22 cellular contexts compared by ENCODE assay signal in genomic region chr2:217436386-217436785, GRCh38.
DNase-seq lines count a peak whose midpoint lies in the region; ATAC-seq and TF ChIP-seq lines count a peak whose summit lies in the region.
"Had no signal": no experiment of that assay in that cellular context is flagged by ENCODE, and none has a peak within 500 bp of the region (broad histone marks: within the 10 kb centered on the region; RNA-seq: fewer than 3 reads in every experiment).

No MANE protein-coding gene starts in this region.

- ATAC-seq in heart right ventricle = no peak
- ATAC-seq in GM21390 (IDR thresholded peaks at IDR 0.05; ENCODE audit: unreplicated experiment) = no peak
- ATAC-seq in GM18873 (IDR thresholded peaks at IDR 0.05; ENCODE audit: low FRiP score, unreplicated experiment) = no peak
- ATAC-seq in HG02885 (IDR thresholded peaks at IDR 0.05; ENCODE audit: poor library complexity, unreplicated experiment) = no peak
- ATAC-seq: effector memory CD8-positive, alpha-beta T cell; K562 had no signal

- no peak for TF ChIP-seq EP300 in ovary (IDR thresholded peaks at IDR 0.05)

- H3K27me3 ChIP-seq in adipocyte (replicated peaks; ENCODE audit: control insufficient read depth, insufficient read depth, low read length) (no peaks in the 10 kb centered on the region), heart right ventricle (no peaks in the 10 kb centered on the region), ovary (no peaks in the 10 kb centered on the region), thyroid gland (no peaks in the 10 kb centered on the region)

- POLR2A ChIA-PET in GM10248 (lab: Yijun Ruan, JAX) = no interaction called here

- H3K4me1 ChIP-seq in adipocyte (ENCODE audit: control insufficient read depth, insufficient read depth, low read length) (peaks cover 74% of the 10 kb centered on the region), heart right ventricle (peaks cover 0 to 70% (median 43%) of the 10 kb centered on the region in 9 donors), ovary (ENCODE audit: insufficient read depth) (peaks cover 31% of the 10 kb centered on the region), thyroid gland (peaks cover 65 to 80% of the 10 kb centered on the region in 2 donors)

- H3K9me3 ChIP-seq in adipocyte (ENCODE audit: control insufficient read depth, low read length) (no peaks in the 10 kb centered on the region), heart right ventricle (no peaks in the 10 kb centered on the region), ovary (no peaks in the 10 kb centered on the region), thyroid gland (no peaks in the 10 kb centered on the region)

- H3K9ac ChIP-seq in adipocyte (ENCODE audit: low read length) = peak overlapping the region; percentile 81

- TF ChIP-seq CTCF in heart right ventricle (IDR thresholded peaks at IDR 0.05) (no peak), ovary (IDR thresholded peaks at IDR 0.05) (no peak), thyroid gland (IDR thresholded peaks at IDR 0.05) (peak in 2 of 6 experiments; percentile 5 to 15), GM10248 (IDR thresholded peaks at IDR 0.05; ENCODE audit: control extremely low read depth, extremely low read depth, low read depth, missing control alignments) (no peak)

- WGBS in heart right ventricle, 2 donors = 51 to 58% methylated on average over 5 of the region's 5 CpGs
- WGBS in ovary, 3 donors = 26 to 33% (median 29%) methylated on average over 5 of the region's 5 CpGs
- WGBS in thyroid gland, 2 donors = 23 to 32% methylated on average over 5 of the region's 5 CpGs

- H3K4me3 ChIP-seq in adipocyte (ENCODE audit: low read length) (no peak overlapping the region), heart right ventricle (no peak overlapping the region), ovary (no peak overlapping the region), thyroid gland (replicated peaks in 1 of 3) (no peak overlapping the region)
- H3K4me3 ChIP-seq: K562, smooth muscle cell had no signal

- DNase-seq in adipocyte (ENCODE audit: low read depth) (no peak), heart right ventricle (peak in 1 of 2 donors; percentile 37), ovary (peak in 3 of 5 donors; percentile 39 to 59 (median 39)), thyroid gland (peak; percentile 81 to 91), GM10248 (ENCODE audit: extremely low spot score) (no peak)
- DNase-seq: activated CD4-positive, alpha-beta T cell treated with anti-CD3 and anti-CD28 coated beads for 48 hours; activated effector memory CD4-positive, alpha-beta T cell treated with Interleukin-2 at 50 U/mL for 16 hours; amygdala; CD4-positive, alpha-beta memory T cell; effector memory CD8-positive, alpha-beta T cell; GOT3; midbrain; NCI-H2029; NCI-H446; NK-92 treated with Interleukin-12 subunit alpha and Interleukin-12 subunit beta, amount 100 ng/mL, for 24 hours; stimulated activated CD8-positive, alpha-beta memory T cell treated with anti-CD3 and anti-CD28 coated beads, Interleukin-4, amount 100 ng/mL, for 48 hours had no signal

- CTCF ChIA-PET in GM10248 (lab: Yijun Ruan, JAX) = no interaction called here

- intact Hi-C loops in heart right ventricle (cut with DNase I) = loop anchor here in 1 of 10 donors (10.0 kb wide), 1 partner anchor 102 kb away; no protein-coding TSS in a partner anchor
- intact Hi-C loops in ovary (cut with DNase I) = no loop called here
- intact Hi-C loops in thyroid gland (cut with DNase I) = loop anchor here (10.0 kb wide), 1 partner anchor 72 kb away; no protein-coding TSS in a partner anchor

- TF ChIP-seq POLR2A in ovary (IDR thresholded peaks at IDR 0.05) = no peak
- TF ChIP-seq POLR2A in thyroid gland (IDR thresholded peaks at IDR 0.05) = peak in 1 of 2 donors; percentile 31

- peak overlapping the region in 8 of 10 donors; percentile 22 to 66 (median 46) for H3K27ac ChIP-seq in heart right ventricle
- H3K27ac ChIP-seq in ovary = peak overlapping the region in 1 of 2 donors; percentile 65
- peak overlapping the region; percentile 77 to 93 (median 87) for H3K27ac ChIP-seq in thyroid gland
- H3K27ac ChIP-seq: RWPE1 had no signal

- H3K36me3 ChIP-seq in adipocyte (ENCODE audit: control insufficient read depth, insufficient read depth, low read length, severe bottlenecking) = no peaks in the 10 kb centered on the region
- no peaks in the 10 kb centered on the region for H3K36me3 ChIP-seq in heart right ventricle
- no peaks in the 10 kb centered on the region for H3K36me3 ChIP-seq in ovary
- no peaks in the 10 kb centered on the region for H3K36me3 ChIP-seq in thyroid gland

Comparison
In these comparisons a context has a peak if more than half of its experiments do, and no peak if none do; other contexts are left out.
1. DNase-seq: peak in ovary (3 of 5) and thyroid gland (2 of 2); none in adipocyte (single experiment) and GM10248 (single experiment).